In the genomic region with DNA sequence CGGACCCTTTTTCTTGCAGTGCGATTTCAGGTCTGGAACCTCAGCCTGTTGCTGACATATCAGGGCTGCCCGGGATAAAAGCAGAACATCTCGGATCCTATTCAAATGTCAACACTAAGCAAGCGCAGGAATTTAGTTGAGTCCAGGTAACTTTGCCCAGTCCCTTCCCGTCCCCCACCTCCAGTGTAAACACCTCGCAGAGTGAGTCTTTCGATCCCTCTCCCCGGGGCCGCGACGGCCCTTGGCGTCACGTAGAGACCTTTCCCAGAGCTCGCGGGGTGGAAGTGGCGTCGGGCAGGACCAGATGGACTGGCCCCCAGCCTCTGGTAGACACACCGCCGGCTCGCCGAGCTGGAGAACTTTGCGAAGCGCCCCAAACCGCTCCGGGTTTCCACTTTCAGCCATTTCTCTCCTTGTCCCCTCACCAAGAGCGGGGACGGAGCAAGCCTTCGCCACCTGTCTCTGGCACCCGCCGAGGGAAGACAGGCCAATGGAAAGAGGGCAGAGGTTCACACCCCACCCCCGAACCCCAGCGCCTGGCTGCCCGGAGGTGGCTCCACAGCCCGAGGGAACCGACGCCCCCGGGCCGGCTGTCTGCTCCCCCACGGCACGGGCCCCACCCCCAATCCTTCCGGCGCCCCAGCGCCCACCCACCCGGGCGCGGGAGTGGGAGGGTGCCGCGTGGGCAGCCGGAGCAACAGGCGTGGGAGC, we compare ENCODE assay signal across 8 cellular contexts. TPM values are rescaled to one million over a fixed set of nuclear protein-coding genes. Genes with fewer than 3 reads are reported as not detected.
DNase-seq lines count a peak whose midpoint lies in the region; ATAC-seq and TF ChIP-seq lines count a peak whose summit lies in the region.

No MANE protein-coding gene starts in this region.

- ATAC-seq in PC-3 (no peak), HG03439 (IDR thresholded peaks at IDR 0.05; ENCODE audit: unreplicated experiment) (no peak), GM19452 (IDR thresholded peaks at IDR 0.05; ENCODE audit: unreplicated experiment) (no peak), HG03457 (IDR thresholded peaks at IDR 0.05; ENCODE audit: unreplicated experiment) (no peak)

- no peaks in the 10 kb centered on the region for H3K79me2 ChIP-seq in PC-3 (ENCODE audit: low read length)

- CTCF ChIA-PET in PC-3 (lab: Charles Lee), result no interaction called here

- H4K20me1 ChIP-seq in PC-3 (ENCODE audit: low read length), result no peaks in the 10 kb centered on the region

- H3K9me3 ChIP-seq in PC-3 (ENCODE audit: low read length), result no peaks in the 10 kb centered on the region

- peak overlapping the region; percentile 19; the same call in 1 of the 2 replicates for H3K4me2 ChIP-seq in PC-3 (ENCODE audit: low read length)

- TF ChIP-seq CTCF in PC-3 (conservative IDR thresholded peaks at IDR 0.05; ENCODE audit: low read depth, low read length) (no peak), fibroblast of villous mesenchyme (IDR thresholded peaks at IDR 0.05; ENCODE audit: insufficient read depth, low read depth, low read length) (no peak)

- BruUV-seq in PC-3 (replicated peaks; lab: Mats Ljungman, UMichigan), result no TSS peak

- DNase-seq in DMS79 (lab: John Stamatoyannopoulos, UW) (peak; percentile 42), PC-3 (no peak), fibroblast of villous mesenchyme (ENCODE audit: low read depth) (no peak), posterior vena cava (ENCODE audit: low spot score) (peak; percentile 80), RPMI8226 (no peak)

- peaks cover 75% of the 10 kb centered on the region for H3K27me3 ChIP-seq in PC-3 (ENCODE audit: low read length)

- H3K4me3 ChIP-seq in PC-3 (ENCODE audit: low read length) (no peak overlapping the region), fibroblast of villous mesenchyme (ENCODE audit: low read depth, low read length) (peak overlapping the region; percentile 27)

- H3K36me3 ChIP-seq in PC-3 (ENCODE audit: low read depth, low read length), result no peaks in the 10 kb centered on the region

- no peak overlapping the region for H2AFZ ChIP-seq in PC-3 (ENCODE audit: low read length)

- no peak overlapping the region for H3K27ac ChIP-seq in PC-3 (ENCODE audit: low read length)

- intact Hi-C loops in PC-3 (cut with micrococcal nuclease) (no loop called here), posterior vena cava (cut with DNase I) (no loop called here)

- POLR2A ChIA-PET in PC-3 (lab: Charles Lee; ENCODE audit: unreplicated experiment), result no interaction called here

- H3F3A ChIP-seq in PC-3 (ENCODE audit: low read length, unreplicated experiment), result no peaks in the 10 kb centered on the region

- H3K9me2 ChIP-seq in PC-3 (replicated peaks; ENCODE audit: low read length), result no peaks in the 10 kb centered on the region

- H3K4me1 ChIP-seq in PC-3 (ENCODE audit: insufficient read depth, low read length), result peaks cover 10% of the 10 kb centered on the region; the same call in 1 of the 2 replicates

- no peak overlapping the region for H3K9ac ChIP-seq in PC-3 (ENCODE audit: low read length)

RNA-seq across cellular contexts. Expression of a gene that starts 0.6 kb away (rescaled TPM):
- total RNA-seq in PC-3 (2014; rRNA removed) (not detected in 2 replicates), fibroblast of villous mesenchyme (1.3 and 1.7 TPM in 2 replicates), posterior vena cava (10 to 100 TPM; 24.6 to 27.8 TPM)

Comparison
In these comparisons a context has a peak if more than half of its experiments do, and no peak if none do; other contexts are left out.
1. DNase-seq: peak in DMS79 (single experiment) and posterior vena cava (single experiment); none in PC-3 (single experiment), fibroblast of villous mesenchyme (single experiment) and RPMI8226 (single experiment).